9 cellular contexts compared by ENCODE assay signal in the genomic region with DNA sequence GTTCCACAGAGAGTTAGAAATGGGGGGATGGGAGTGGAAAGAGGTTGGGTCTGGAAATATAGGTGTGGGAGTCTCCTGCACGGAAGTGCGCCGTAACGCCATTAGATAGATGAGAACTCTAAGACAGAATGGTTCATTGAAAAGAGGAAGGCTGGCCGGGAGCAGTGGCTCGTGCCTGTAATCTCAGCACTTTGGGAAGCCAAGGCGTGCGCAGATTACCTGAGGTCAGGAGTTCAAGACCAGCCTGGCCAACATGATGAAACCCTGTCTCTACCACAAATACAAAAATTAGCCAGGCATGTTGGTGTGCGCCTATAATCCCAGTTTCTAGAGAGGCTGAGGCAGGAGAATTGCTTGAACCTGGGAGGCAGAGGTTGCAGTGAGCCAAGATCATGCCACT. TPM values are rescaled to one million over a fixed set of nuclear protein-coding genes. Genes with fewer than 3 reads are reported as not detected.
A peak's percentile ranks its signal among the peaks of the same experiment; 100 is the strongest.
DNase-seq lines count a peak whose midpoint lies in the region; FAIRE-seq and TF ChIP-seq lines count a peak whose summit lies in the region.
"Not testable (repeated sequence)": the region's sequence is repeated elsewhere in the genome, so short reads cannot be mapped to it uniquely, and the experiment has no call there.
"Had no signal": no experiment of that assay in that cellular context is flagged by ENCODE, and none has a peak within 500 bp of the region (broad histone marks: within the 10 kb centered on the region; RNA-seq: fewer than 3 reads in every experiment).

No MANE protein-coding gene starts in this region.

- H3K36me3 ChIP-seq in astrocyte (ENCODE audit: insufficient read depth, low read length), result not testable (repeated sequence)

- H3K36me3 Mint-ChIP-seq in astrocyte (ENCODE audit: low read depth, unreplicated experiment); endothelial cell (ENCODE audit: low read depth, unreplicated experiment): not testable (repeated sequence)

- peak overlapping the region; percentile 4 for H3K4me3 Mint-ChIP-seq in astrocyte (ENCODE audit: unreplicated experiment)
- not testable (repeated sequence) for H3K4me3 Mint-ChIP-seq in endothelial cell (ENCODE audit: unreplicated experiment)

- not testable (repeated sequence) for H3K9me3 ChIP-seq in astrocyte (ENCODE audit: insufficient read depth, low read depth, low read length)

- H3K4me2 ChIP-seq in astrocyte (ENCODE audit: low read length), result not testable (repeated sequence)

- not testable (repeated sequence) for H3K4me3 ChIP-seq in astrocyte (ENCODE audit: insufficient read depth, low read depth, low read length)

- not testable (repeated sequence) for H3K27ac Mint-ChIP-seq in astrocyte (ENCODE audit: unreplicated experiment)
- H3K27ac Mint-ChIP-seq in endothelial cell (ENCODE audit: unreplicated experiment), result peak overlapping the region; percentile 38

- peaks cover 11% of the 10 kb centered on the region for H3K4me1 ChIP-seq in astrocyte (ENCODE audit: insufficient read depth, low read length)

- H3K27me3 ChIP-seq in astrocyte (ENCODE audit: insufficient read depth, low read length), result not testable (repeated sequence)

- not testable (repeated sequence) for H3K9me3 Mint-ChIP-seq in astrocyte (ENCODE audit: unreplicated experiment); endothelial cell (ENCODE audit: unreplicated experiment)

- H3K9ac ChIP-seq in astrocyte (ENCODE audit: low read length), result not testable (repeated sequence)

- TF ChIP-seq CTCF in astrocyte (IDR thresholded peaks at IDR 0.05; ENCODE audit: insufficient read depth, low read depth, low read length); endothelial cell (IDR thresholded peaks at IDR 0.05; ENCODE audit: unreplicated experiment): not testable (repeated sequence)

- not testable (repeated sequence) for H3K79me2 ChIP-seq in astrocyte (ENCODE audit: insufficient read depth, low read length)

- FAIRE-seq in astrocyte (lab: Jason Lieb, UNC), result not testable (repeated sequence)

- in situ Hi-C loops in KBM-7 (cut with MboI; ENCODE audit: low pct_unique_long_range_greater_than_20kb, low sequenced_read_pairs), result not testable (repeated sequence)

- not testable (repeated sequence) for H2AFZ ChIP-seq in astrocyte (ENCODE audit: low read depth, low read length)

- not testable (repeated sequence) for H3K27ac ChIP-seq in astrocyte (ENCODE audit: low read depth, low read length)

- H3K27me3 Mint-ChIP-seq in astrocyte (ENCODE audit: low read depth, unreplicated experiment); endothelial cell (ENCODE audit: unreplicated experiment): not testable (repeated sequence)

- not testable (repeated sequence) for H4K20me1 ChIP-seq in astrocyte (ENCODE audit: insufficient read depth, low read length)

- peaks cover 21% of the 10 kb centered on the region for H3K4me1 Mint-ChIP-seq in astrocyte (ENCODE audit: low read depth, unreplicated experiment)
- peaks cover 31% of the 10 kb centered on the region for H3K4me1 Mint-ChIP-seq in endothelial cell (ENCODE audit: unreplicated experiment)

- DNase-seq in KBM-7 (peak; percentile 47), NCI-H2227 treated with DMSO at 0.1 percent for 48 hours (lab: John Stamatoyannopoulos, UW) (peak; percentile 40)
- DNase-seq in astrocyte (ENCODE audit: low read depth); endothelial cell (ENCODE audit: low spot score): not testable (repeated sequence)

RNA-seq across cellular contexts. Expression of gene VPS25, which starts 5.2 kb away (rescaled TPM):
- total RNA-seq in astrocyte (49.5 and 53.2 TPM in 2 replicates), endothelial cell (ENCODE audit: unreplicated experiment) (39.4 TPM)

RNA-seq across cellular contexts. Expression of gene RAMP2, which starts 7.0 kb away (rescaled TPM):
- total RNA-seq in astrocyte, result 6.1 and 6.8 TPM in 2 replicates
- total RNA-seq in endothelial cell (ENCODE audit: unreplicated experiment), result 630 TPM
- total RNA-seq: CD4-positive, alpha-beta memory T cell; CD4-positive, CD25-positive, alpha-beta regulatory T cell; CD8-positive, alpha-beta memory T cell; GM12878 had no signal

RNA-seq across cellular contexts. Expression of gene WNK4, which starts 12.4 kb away (rescaled TPM):
- 22.8 and 34.8 TPM in 2 replicates for total RNA-seq in astrocyte
- 8.9 TPM for total RNA-seq in endothelial cell (ENCODE audit: unreplicated experiment)
- total RNA-seq: CD4-positive, CD25-positive, alpha-beta regulatory T cell; G401 had no signal

RNA-seq across cellular contexts. Expression of gene EZH1, which starts 23.2 kb away (rescaled TPM):
- total RNA-seq in astrocyte, result 15.2 and 16.9 TPM in 2 replicates
- 31.7 TPM for total RNA-seq in endothelial cell (ENCODE audit: unreplicated experiment)

RNA-seq across cellular contexts. Expression of gene COA3, which starts 30.5 kb away (rescaled TPM):
- 31.8 and 34.3 TPM in 2 replicates for total RNA-seq in astrocyte
- 60.3 TPM for total RNA-seq in endothelial cell (ENCODE audit: unreplicated experiment)

Comparison
In these comparisons a context has a peak if more than half of its experiments do, and no peak if none do; other contexts are left out.
1. RNA of gene RAMP2, which starts 7.0 kb away (total RNA-seq): 630 TPM in endothelial cell (single experiment); 6.1 to 6.8 TPM in astrocyte; every median in the first group is over 10 times any median in the second.